In genomic region chr11:46895821-46896220, GRCh38 we compare ENCODE assay signal across 15 cellular contexts. TPM values are rescaled to one million over a fixed set of nuclear protein-coding genes. Genes with fewer than 3 reads are reported as not detected.
DNase-seq lines count a peak whose midpoint lies in the region; ATAC-seq, FAIRE-seq and TF ChIP-seq lines count a peak whose summit lies in the region.
"Had no signal": no experiment of that assay in that cellular context is flagged by ENCODE, and none has a peak within 500 bp of the region (broad histone marks: within the 10 kb centered on the region; RNA-seq: fewer than 3 reads in every experiment).

No MANE protein-coding gene starts in this region.

- H3K4me3 ChIP-seq in upper lobe of right lung: no peak overlapping the region
- H3K4me3 ChIP-seq: skin epidermis had no signal

- H3K4me1 ChIP-seq in upper lobe of right lung: no peaks in the 10 kb centered on the region

- intact Hi-C loops in upper lobe of right lung (cut with DNase I): no loop called here

- H3K36me3 ChIP-seq in upper lobe of right lung: no peaks in the 10 kb centered on the region

- no peaks in the 10 kb centered on the region for H3K9me3 ChIP-seq in upper lobe of right lung

- no peaks in the 10 kb centered on the region for H3K27me3 ChIP-seq in upper lobe of right lung

- ATAC-seq in upper lobe of right lung: peak; percentile 77

- no peak overlapping the region for H3K27ac ChIP-seq in upper lobe of right lung
- H3K27ac ChIP-seq: skin epidermis had no signal

- peak; percentile 71 for DNase-seq in NCI-H2029 (lab: John Stamatoyannopoulos, UW)
- DNase-seq in cerebellum (ENCODE audit: low spot score): peak; percentile 81
- peak; percentile 74 for DNase-seq in medulla oblongata (ENCODE audit: extremely low spot score)
- peak; percentile 81 for DNase-seq in upper lobe of right lung
- DNase-seq in NCI-H524 (lab: John Stamatoyannopoulos, UW): no peak
- DNase-seq in GM12892 (ENCODE audit: insufficient read length): no peak
- DNase-seq in COR-L47 (lab: John Stamatoyannopoulos, UW): no peak
- DNase-seq: activated CD4-positive, alpha-beta T cell treated with anti-CD3 and anti-CD28 coated beads, Interleukin-2, amount 50 U/mL, for 1 hour; activated gamma-delta T cell treated with Interleukin-2 at 50 U/mL for 16 hours; HFFc6; KG1; NK-92 treated with Interleukin-12 subunit alpha and Interleukin-12 subunit beta, amount 100 ng/mL, for 24 hours had no signal

- TF ChIP-seq CTCF in upper lobe of right lung (IDR thresholded peaks at IDR 0.05): no peak

- no peak for FAIRE-seq in GM12892 (lab: Jason Lieb, UNC)
- FAIRE-seq: D721Med had no signal

- TF ChIP-seq POLR2A in GM12892 (IDR thresholded peaks at IDR 0.05; ENCODE audit: low read depth, low read length): no peak

RNA-seq across cellular contexts. Expression of gene LRP4, which starts 22.5 kb away (rescaled TPM):
- total RNA-seq in cerebellum (21.2 TPM), upper lobe of right lung (14.0 TPM)
- 2.2 TPM for polyA plus RNA-seq in GM12892 (2012; ENCODE audit: missing spikeins)
- total RNA-seq: T-helper 1 cell treated with Interleukin-12 subunit alpha and Interleukin-12 subunit beta and Interleukin-4 antibody, amounts not matched to agents 30 ng/mL and 1 ng/mL, for 36 hours had no signal

RNA-seq across cellular contexts. Expression of gene CSTPP1, which starts 40.7 kb away (rescaled TPM):
- total RNA-seq in cerebellum (63.5 TPM), upper lobe of right lung (26.2 TPM)
- polyA plus RNA-seq in GM12892 (2012; ENCODE audit: missing spikeins): 26.3 TPM

RNA-seq across cellular contexts. Expression of gene CKAP5, which starts 49.7 kb away (rescaled TPM):
- total RNA-seq in cerebellum (134 TPM), upper lobe of right lung (56.3 TPM)
- 35.6 TPM for polyA plus RNA-seq in GM12892 (2012; ENCODE audit: missing spikeins)

Comparison
In these comparisons a context has a peak if more than half of its experiments do, and no peak if none do; other contexts are left out.
1. DNase-seq: peak in NCI-H2029 (single experiment), cerebellum (single experiment), medulla oblongata (single experiment) and upper lobe of right lung (single experiment); none in NCI-H524 (0 of 2), GM12892 (single experiment) and COR-L47 (single experiment).